In the genomic region with DNA sequence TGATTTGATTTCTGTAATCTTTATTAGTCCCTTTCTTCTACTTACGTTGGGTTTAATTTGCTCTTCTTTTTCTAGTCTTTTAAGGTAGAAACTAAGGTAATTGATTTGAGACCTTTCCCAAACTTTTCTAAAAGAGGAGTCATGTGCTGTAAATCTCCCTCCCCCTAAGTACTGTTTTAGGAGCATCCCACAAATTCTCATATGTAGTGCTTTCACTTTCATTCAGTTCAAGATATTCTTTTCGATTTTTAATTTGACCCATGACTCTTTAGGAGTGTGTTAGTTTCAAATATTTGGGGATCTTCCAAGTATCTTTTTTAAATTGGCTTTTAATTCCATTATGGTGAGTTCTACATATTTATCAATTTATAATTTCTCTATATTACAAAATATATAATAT, we compare ENCODE assay signal across 8 cellular contexts.
"Had no signal": no experiment of that assay in that cellular context is flagged by ENCODE, and none has a peak within 500 bp of the region (broad histone marks: within the 10 kb centered on the region; RNA-seq: fewer than 3 reads in every experiment).

No MANE protein-coding gene starts in this region.

- H3K4me3 ChIP-seq: GM12878 had no signal

- ATAC-seq: GM12878 had no signal

- DNase-seq: GDM1, GF-D8 had no signal

- FAIRE-seq: G401.6, GM12878, GM12891, GM12892, GM18507, GM19239 had no signal
